ENCODE assay signal across 1 cellular context in the genomic region with DNA sequence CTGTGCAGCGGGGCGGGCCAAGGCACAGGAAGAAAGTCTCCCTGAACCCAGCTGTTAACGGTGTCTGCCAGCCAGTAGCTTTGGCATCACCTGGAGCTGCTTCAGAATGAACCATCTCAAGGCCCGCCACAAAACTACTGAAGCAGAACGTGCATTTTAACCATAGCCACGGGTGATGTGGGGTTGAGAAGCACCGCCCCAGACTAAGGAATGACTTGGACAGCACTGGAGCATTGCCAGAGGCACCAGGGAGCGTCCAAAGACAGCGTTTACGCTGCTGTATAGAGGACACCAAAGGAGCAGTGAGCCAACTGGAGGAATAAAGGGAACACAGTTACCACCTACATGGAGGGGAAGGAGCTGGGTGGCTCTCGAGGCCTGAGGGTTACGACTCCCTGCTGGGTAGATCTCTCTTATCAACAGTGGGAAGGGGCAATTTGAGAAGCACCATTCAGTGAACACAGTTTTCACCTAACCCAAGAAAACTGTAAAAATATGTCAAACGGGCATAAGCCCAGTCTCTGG.
TF ChIP-seq lines count a peak whose summit lies in the region.

No MANE protein-coding gene starts in this region.

TF ChIP-seq in K562, 482 proteins besides CTCF, POLR2A, EP300 and RAD21:
- TF ChIP-seq ZNF282 (CRISPR knock-in tag; IDR thresholded peaks at IDR 0.05) (no peak), HDAC3 (IDR thresholded peaks at IDR 0.05; ENCODE audit: borderline replicate concordance, partially characterized antibody) (no peak), ZNF41 (CRISPR knock-in tag; conservative IDR thresholded peaks at IDR 0.05) (no peak), ZNF780A (CRISPR knock-in tag; IDR thresholded peaks at IDR 0.05) (no peak), MYBL2 (IDR thresholded peaks at IDR 0.05; ENCODE audit: low read depth) (no peak), MYBL2 (CRISPR knock-in tag; IDR thresholded peaks at IDR 0.05; ENCODE audit: borderline replicate concordance) (no peak), ZNF23 (CRISPR knock-in tag; IDR thresholded peaks at IDR 0.05) (no peak), IRF2 (CRISPR knock-in tag; IDR thresholded peaks at IDR 0.05) (no peak), POLR2B (IDR thresholded peaks at IDR 0.05; ENCODE audit: low read depth, partially characterized antibody) (no peak), STAT5A (IDR thresholded peaks at IDR 0.05; ENCODE audit: borderline replicate concordance, low read length) (no peak), POLR2G (IDR thresholded peaks at IDR 0.05; ENCODE audit: low read depth, low read length) (no peak), SAFB (IDR thresholded peaks at IDR 0.05; ENCODE audit: borderline replicate concordance, low read depth, low read length) (no peak)
TF ChIP-seq in K562: peak in this region for 0.
